ENCODE assay signal across 25 cellular contexts in genomic region chr3:195570912-195571311, GRCh38. TPM values are rescaled to one million over a fixed set of nuclear protein-coding genes. Genes with fewer than 3 reads are reported as not detected.
"Had no signal": no experiment of that assay in that cellular context is flagged by ENCODE, and none has a peak within 500 bp of the region (broad histone marks: within the 10 kb centered on the region; RNA-seq: fewer than 3 reads in every experiment).

No MANE protein-coding gene starts in this region.

- H3K27ac Mint-ChIP-seq: activated CD8-positive, alpha-beta T cell treated with anti-CD3 and anti-CD28 coated beads for 36 hours; activated naive CD8-positive, alpha-beta T cell treated with anti-CD3 and anti-CD28 coated beads, Interleukin-2, amount 10 ng/mL, durations not matched to agents 7 days and 5 days; activated T-cell treated with anti-CD3 and anti-CD28 coated beads, Interleukin-2, amount 50 U/mL, for 72 hours; activated T-helper 2 cell treated with anti-CD3 and anti-CD28 coated beads, Interferon-gamma antibody, Interleukin-2, Interleukin-4, amounts not matched to agents 10 μg/mL and 5 μg/mL and 100 μg/mL, durations not matched to agents 14 hours and 24 hours and 36 hours; T-helper 1 cell treated with Interleukin-12 subunit alpha and Interleukin-12 subunit beta and Interleukin-4 antibody, amounts not matched to agents 30 μg/mL and 1 μg/mL, for 36 hours had no signal

- H3K4me3 Mint-ChIP-seq: activated CD8-positive, alpha-beta T cell treated with anti-CD3 and anti-CD28 coated beads for 36 hours; activated naive CD8-positive, alpha-beta T cell treated with anti-CD3 and anti-CD28 coated beads, Interleukin-2, amount 10 ng/mL, durations not matched to agents 7 days and 5 days; activated T-cell treated with anti-CD3 and anti-CD28 coated beads, Interleukin-2, amount 50 U/mL, for 72 hours; T-helper 1 cell treated with Interleukin-12 subunit alpha and Interleukin-12 subunit beta and Interleukin-4 antibody, amounts not matched to agents 30 μg/mL and 1 μg/mL, for 36 hours had no signal

- H3K36me3 ChIP-seq: adrenal gland, SJSA1 had no signal

- ATAC-seq: activated CD4-positive, CD25-positive, alpha-beta regulatory T cell treated with anti-CD3 and anti-CD28 coated beads, Interleukin-2, amount 50 U/mL, for 24 hours; activated CD8-positive, alpha-beta T cell treated with anti-CD3 and anti-CD28 coated beads for 36 hours; activated T-cell treated with anti-CD3 and anti-CD28 coated beads, Interleukin-2, amount 50 U/mL, for 72 hours; HepG2; Panc1 had no signal

- H3K27ac ChIP-seq: adrenal gland, SJSA1 had no signal

- H3K9me3 Mint-ChIP-seq: activated CD8-positive, alpha-beta T cell treated with anti-CD3 and anti-CD28 coated beads for 36 hours; activated naive CD8-positive, alpha-beta T cell treated with anti-CD3 and anti-CD28 coated beads, Interleukin-2, amount 10 ng/mL, durations not matched to agents 7 days and 5 days; activated T-cell treated with anti-CD3 and anti-CD28 coated beads, Interleukin-2, amount 50 U/mL, for 72 hours; activated T-helper 2 cell treated with anti-CD3 and anti-CD28 coated beads, Interferon-gamma antibody, Interleukin-2, Interleukin-4, amounts not matched to agents 10 μg/mL and 5 μg/mL and 100 μg/mL, durations not matched to agents 14 hours and 24 hours and 36 hours; T-helper 1 cell treated with Interleukin-12 subunit alpha and Interleukin-12 subunit beta and Interleukin-4 antibody, amounts not matched to agents 30 μg/mL and 1 μg/mL, for 36 hours had no signal

- H3K4me1 ChIP-seq: adrenal gland, SJSA1 had no signal

- H3K36me3 Mint-ChIP-seq: activated naive CD8-positive, alpha-beta T cell treated with anti-CD3 and anti-CD28 coated beads, Interleukin-2, amount 10 ng/mL, durations not matched to agents 7 days and 5 days had no signal

- H3K9me3 ChIP-seq: adrenal gland, SJSA1 had no signal

- H3K4me3 ChIP-seq: adrenal gland, SJSA1 had no signal

- DNase-seq: activated CD4-positive, alpha-beta T cell treated with anti-CD3 and anti-CD28 coated beads for 4 hours; activated CD8-positive, alpha-beta memory T cell treated with anti-CD3 and anti-CD28 coated beads, Interleukin-2, amount 50 U/mL, for 4 hours; activated CD8-positive, alpha-beta T cell treated with anti-CD3 and anti-CD28 coated beads for 36 hours; activated gamma-delta T cell treated with Interleukin-2 at 50 U/mL for 16 hours; activated naive CD4-positive, alpha-beta T cell treated with anti-CD3 and anti-CD28 coated beads, Interleukin-2, amount 50 U/mL, for 16 hours; activated naive CD8-positive, alpha-beta T cell treated with anti-CD3 and anti-CD28 coated beads, Interleukin-2, amount 10 ng/mL, durations not matched to agents 7 days and 5 days; activated T-cell treated with anti-CD3 and anti-CD28 coated beads, Interleukin-2, amount 50 U/mL, for 72 hours; adrenal gland; anterior cingulate cortex; central memory CD4-positive, alpha-beta T cell; Karpas-422; NCI-H1048; NCI-H1694; NCI-H2029; NCI-H2107; NCI-H446; NCI-H524; RPMI8226; SHP77 had no signal

RNA-seq across cellular contexts. Expression of gene APOD, which starts 12.8 kb away (rescaled TPM):
- total RNA-seq: activated CD8-positive, alpha-beta T cell treated with anti-CD3 and anti-CD28 coated beads for 36 hours; activated naive CD8-positive, alpha-beta T cell treated with anti-CD3 and anti-CD28 coated beads, Interleukin-2, amount 10 ng/mL, durations not matched to agents 7 days and 5 days; HepG2; SJSA1 had no signal
